ENCODE assay signal across 14 cellular contexts in genomic region chr20:2626853-2627541, GRCh38. TPM values are rescaled to one million over a fixed set of nuclear protein-coding genes. Genes with fewer than 3 reads are reported as not detected.
DNase-seq lines count a peak whose midpoint lies in the region; ATAC-seq and TF ChIP-seq lines count a peak whose summit lies in the region.
"Had no signal": no experiment of that assay in that cellular context is flagged by ENCODE, and none has a peak within 500 bp of the region (broad histone marks: within the 10 kb centered on the region; RNA-seq: fewer than 3 reads in every experiment).

No MANE protein-coding gene starts in this region.

- intact Hi-C loops in A673 (cut with micrococcal nuclease; ENCODE audit: unreplicated experiment) (no loop called here), left ventricle myocardium superior (cut with micrococcal nuclease) (no loop called here), aorta (cut with DNase I) (no loop called here)

- H3K27me3 ChIP-seq in A673 (replicated peaks; ENCODE audit: insufficient read depth, low read depth, low read length, poor library complexity) (peaks cover 3% of the 10 kb centered on the region), aorta (ENCODE audit: control insufficient read depth in 1 of 2, insufficient read depth in 2 of 2, low read length in 1 of 2) (no peaks in the 10 kb centered on the region)
- H3K27me3 ChIP-seq: BLaER1, upper lobe of left lung had no signal

- H3K4me3 ChIP-seq in A673 (ENCODE audit: low read depth, low read length, poor library complexity, severe bottlenecking), result no peak overlapping the region
- no peak overlapping the region for H3K4me3 ChIP-seq in HFF-Myc (replicated peaks; ENCODE audit: low read depth, low read length)
- H3K4me3 ChIP-seq in foreskin fibroblast (ENCODE audit: low read depth in 1 of 2, low read length in 2 of 2), result no peak overlapping the region
- no peak overlapping the region for H3K4me3 ChIP-seq in aorta (ENCODE audit: low read length in 2 of 2)
- H3K4me3 ChIP-seq: BLaER1, upper lobe of left lung had no signal

- ATAC-seq in GM21390 (IDR thresholded peaks at IDR 0.05; ENCODE audit: unreplicated experiment), result no peak
- ATAC-seq in left ventricle myocardium superior, result no peak
- no peak for ATAC-seq in aorta (ENCODE audit: low FRiP score)
- no peak for ATAC-seq in HG03342 (IDR thresholded peaks at IDR 0.05; ENCODE audit: unreplicated experiment)

- DNase-seq in A673 (ENCODE audit: low spot score) (peak; percentile 45), HFF-Myc (ENCODE audit: extremely low read depth, low read depth) (peak; percentile 74), T1000 (lab: John Stamatoyannopoulos, UW) (peak; percentile 85), foreskin fibroblast (peak; percentile 87 to 96), left ventricle myocardium superior (no peak), aorta (no peak)
- DNase-seq: activated naive CD4-positive, alpha-beta T cell treated with anti-CD3 and anti-CD28 coated beads, Interleukin-2, amount 50 U/mL, for 16 hours; effector CD8-positive, alpha-beta T cell; kidney glomerular epithelial cell; NCI-H2107 had no signal

- no peaks in the 10 kb centered on the region for H3K36me3 ChIP-seq in A673 (ENCODE audit: insufficient read depth, low read length, poor library complexity, severe bottlenecking)
- H3K36me3 ChIP-seq in aorta (ENCODE audit: control insufficient read depth in 1 of 2, insufficient read depth in 2 of 2, low read length in 1 of 2), result no peaks in the 10 kb centered on the region
- H3K36me3 ChIP-seq: BLaER1, upper lobe of left lung had no signal

- no peak for TF ChIP-seq CTCF in A673 (conservative IDR thresholded peaks at IDR 0.05; ENCODE audit: low read depth, low read length)
- TF ChIP-seq CTCF in HFF-Myc (IDR thresholded peaks at IDR 0.05; ENCODE audit: low read depth, low read length, missing control alignments), result no peak
- TF ChIP-seq CTCF in foreskin fibroblast (IDR thresholded peaks at IDR 0.05; ENCODE audit: low read depth, low read length), result no peak

- CTCF ChIA-PET in A673 (lab: Charles Lee), result no interaction called here

- POLR2A ChIA-PET in A673 (lab: Charles Lee; ENCODE audit: low non-redundant PET), result interaction anchor here (0.7 kb wide), 1 partner anchor 151 kb away, joined by 3 read pairs; no protein-coding TSS in a partner anchor

- WGBS in aorta, 2 donors, result 65 to 71% methylated on average over 9 of the region's 9 CpGs

- H3K9me3 ChIP-seq in A673 (ENCODE audit: low read depth, low read length, poor library complexity, severe bottlenecking), result no peaks in the 10 kb centered on the region
- peaks cover 4% of the 10 kb centered on the region for H3K9me3 ChIP-seq in aorta (ENCODE audit: control insufficient read depth, low read length)

- H3K27ac ChIP-seq in A673 (ENCODE audit: low read depth, low read length, poor library complexity, severe bottlenecking) (no peak overlapping the region), aorta (ENCODE audit: low read depth in 1 of 2, low read length in 2 of 2) (no peak overlapping the region)
- H3K27ac ChIP-seq: BLaER1 had no signal

- H3K4me1 ChIP-seq in A673 (ENCODE audit: insufficient read depth, low read length, poor library complexity, severe bottlenecking) (no peaks in the 10 kb centered on the region), aorta (ENCODE audit: control insufficient read depth in 1 of 2, insufficient read depth in 2 of 2, low read length in 2 of 2) (no peaks in the 10 kb centered on the region)
- H3K4me1 ChIP-seq: BLaER1, upper lobe of left lung had no signal

- no TSS peak for BruUV-seq in A673 (replicated peaks; lab: Mats Ljungman, UMichigan)

RNA-seq across cellular contexts. Expression of gene NOP56, which starts 25.4 kb away (rescaled TPM):
- total RNA-seq in A673 (2021) (607 and 704 TPM in 2 replicates), left ventricle myocardium superior (54.2 TPM), aorta (10 to 100 TPM; 81.6 to 88.3 TPM)
- 100 to 1,000 TPM in 1 of 2 donors, 10 to 100 TPM in 1; 46.8 to 138 TPM for polyA plus RNA-seq in aorta

RNA-seq across cellular contexts. Expression of gene IDH3B, which starts 37.0 kb away (rescaled TPM):
- total RNA-seq in A673 (2021) (135 and 146 TPM in 2 replicates), left ventricle myocardium superior (247 TPM), aorta (10 to 100 TPM; 51.4 to 63.1 TPM)
- polyA plus RNA-seq in aorta, result 100 to 1,000 TPM in 1 of 2 donors, 10 to 100 TPM in 1; 55.3 to 104 TPM

Comparison
In these comparisons a context has a peak if more than half of its experiments do, and no peak if none do; other contexts are left out.
1. DNase-seq: peak in A673 (single experiment), HFF-Myc (single experiment), T1000 (single experiment) and foreskin fibroblast (2 of 2); none in left ventricle myocardium superior (single experiment) and aorta (0 of 2).